Comparison of ENCODE assay signal across 1 cellular context in genomic region chr2:127608061-127609011, GRCh38.
TF ChIP-seq lines count a peak whose summit lies in the region.

No MANE protein-coding gene starts in this region.

TF ChIP-seq in H1, 55 proteins besides CTCF, POLR2A, EP300 and RAD21:
- TF ChIP-seq HDAC2 (IDR thresholded peaks at IDR 0.05; ENCODE audit: borderline replicate concordance in 1 of 2, low read depth in 2 of 2, low read length in 2 of 2), result no peak
- no peak for TF ChIP-seq CHD7 (IDR thresholded peaks at IDR 0.05; ENCODE audit: insufficient replicate concordance, low read length)
- TF ChIP-seq CBX5 (IDR thresholded peaks at IDR 0.05; ENCODE audit: low read depth, low read length), result no peak
- no peak for TF ChIP-seq JUND (IDR thresholded peaks at IDR 0.05; ENCODE audit: low read length)
- no peak for TF ChIP-seq GTF2F1 (IDR thresholded peaks at IDR 0.05; ENCODE audit: borderline replicate concordance, low read depth, low read length)
